In genomic region chr12:53999596-54000104, GRCh38 we compare ENCODE assay signal across 9 cellular contexts. TPM values are rescaled to one million over a fixed set of nuclear protein-coding genes. Genes with fewer than 3 reads are reported as not detected.
DNase-seq lines count a peak whose midpoint lies in the region; ATAC-seq, FAIRE-seq and TF ChIP-seq lines count a peak whose summit lies in the region.
"Had no signal": no experiment of that assay in that cellular context is flagged by ENCODE, and none has a peak within 500 bp of the region (broad histone marks: within the 10 kb centered on the region; RNA-seq: fewer than 3 reads in every experiment).

No MANE protein-coding gene starts in this region.

- H3K27me3 Mint-ChIP-seq in stimulated activated naive CD8-positive, alpha-beta T cell treated with anti-CD3 and anti-CD28 coated beads, Interleukin-15, Interleukin-2, amounts not matched to agents 100 ng/mL and 50 ng/mL, for 24 hours, result peaks cover 90% of the 10 kb centered on the region
- peaks cover 59% of the 10 kb centered on the region for H3K27me3 Mint-ChIP-seq in glutamatergic neuron (ENCODE audit: unreplicated experiment)

- CTCF ChIA-PET in RWPE1 (lab: Yijun Ruan, JAX), result interaction anchor here (0.8 to 4.3 kb wide), 7 partner anchors 11 to 208 kb away, joined by 3 to 15 read pairs (median 6); partner anchors contain the start of gene HOXC10

- no peaks in the 10 kb centered on the region for H3K9me3 Mint-ChIP-seq in stimulated activated naive CD8-positive, alpha-beta T cell treated with anti-CD3 and anti-CD28 coated beads, Interleukin-15, Interleukin-2, amounts not matched to agents 100 ng/mL and 50 ng/mL, for 24 hours
- H3K9me3 Mint-ChIP-seq in glutamatergic neuron (ENCODE audit: unreplicated experiment), result peaks cover 10% of the 10 kb centered on the region

- TF ChIP-seq CTCF in RWPE1 (conservative IDR thresholded peaks at IDR 0.05; ENCODE audit: low read depth) (no peak), glutamatergic neuron (IDR thresholded peaks at IDR 0.05; ENCODE audit: partially characterized antibody, unreplicated experiment) (no peak)

- no peaks in the 10 kb centered on the region for H3K36me3 Mint-ChIP-seq in stimulated activated naive CD8-positive, alpha-beta T cell treated with anti-CD3 and anti-CD28 coated beads, Interleukin-15, Interleukin-2, amounts not matched to agents 100 ng/mL and 50 ng/mL, for 24 hours (ENCODE audit: low read depth)
- no peaks in the 10 kb centered on the region for H3K36me3 Mint-ChIP-seq in glutamatergic neuron (ENCODE audit: unreplicated experiment)

- DNase-seq in stimulated activated naive CD8-positive, alpha-beta T cell treated with anti-CD3 and anti-CD28 coated beads, Interleukin-15, Interleukin-2, amounts not matched to agents 100 U/mL and 50 U/mL, for 24 hours, result no peak
- DNase-seq in RWPE1 (ENCODE audit: low spot score), result peak; percentile 77
- DNase-seq in glutamatergic neuron, result peak; percentile 42
- peak; percentile 72 for DNase-seq in urothelium cell line (ENCODE audit: low spot score)
- DNase-seq in central memory CD4-positive, alpha-beta T cell, result no peak
- no peak for DNase-seq in NCI-H2196 (lab: John Stamatoyannopoulos, UW; ENCODE audit: unreplicated experiment)
- DNase-seq in activated naive CD4-positive, alpha-beta T cell treated with anti-CD3 and anti-CD28 coated beads, Interleukin-2, amount 50 U/mL, for 16 hours, result no peak

- POLR2A ChIA-PET in RWPE1 (lab: Yijun Ruan, JAX; ENCODE audit: low non-redundant PET), result no interaction called here

- no peak overlapping the region for H3K27ac Mint-ChIP-seq in stimulated activated naive CD8-positive, alpha-beta T cell treated with anti-CD3 and anti-CD28 coated beads, Interleukin-15, Interleukin-2, amounts not matched to agents 100 ng/mL and 50 ng/mL, for 24 hours
- H3K27ac Mint-ChIP-seq in glutamatergic neuron (ENCODE audit: unreplicated experiment), result no peak overlapping the region

- peak overlapping the region; percentile 51 for H3K4me3 Mint-ChIP-seq in stimulated activated naive CD8-positive, alpha-beta T cell treated with anti-CD3 and anti-CD28 coated beads, Interleukin-15, Interleukin-2, amounts not matched to agents 100 ng/mL and 50 ng/mL, for 24 hours
- H3K4me3 Mint-ChIP-seq in glutamatergic neuron (ENCODE audit: unreplicated experiment), result peak overlapping the region; percentile 75

- peak overlapping the region; percentile 45 for H3K27ac ChIP-seq in RWPE1
- H3K27ac ChIP-seq: upper lobe of left lung had no signal

- no peak for ATAC-seq in stimulated activated naive CD8-positive, alpha-beta T cell treated with anti-CD3 and anti-CD28 coated beads, Interleukin-15, Interleukin-2, amounts not matched to agents 100 U/mL and 50 U/mL, for 24 hours

- no peak for FAIRE-seq in urothelium cell line (lab: Jason Lieb, UNC)

- peaks cover 32% of the 10 kb centered on the region for H3K4me1 Mint-ChIP-seq in stimulated activated naive CD8-positive, alpha-beta T cell treated with anti-CD3 and anti-CD28 coated beads, Interleukin-15, Interleukin-2, amounts not matched to agents 100 ng/mL and 50 ng/mL, for 24 hours (ENCODE audit: low read depth)
- H3K4me1 Mint-ChIP-seq in glutamatergic neuron (ENCODE audit: low read depth, unreplicated experiment), result no peaks in the 10 kb centered on the region

RNA-seq across cellular contexts. Expression of gene HOXC9, which starts 0.3 kb away (rescaled TPM):
- not detected for total RNA-seq in glutamatergic neuron (ENCODE audit: unreplicated experiment)

RNA-seq across cellular contexts. Expression of gene HOXC8, which starts 9.1 kb away (rescaled TPM):
- total RNA-seq in glutamatergic neuron (ENCODE audit: unreplicated experiment), result not detected
- total RNA-seq: upper lobe of left lung had no signal

RNA-seq across cellular contexts. Expression of gene HOXC10, which starts 14.7 kb away (rescaled TPM):
- not detected for total RNA-seq in glutamatergic neuron (ENCODE audit: unreplicated experiment)
- total RNA-seq: upper lobe of left lung had no signal

RNA-seq across cellular contexts. Expression of gene HOTAIR, which starts 24.9 kb away (rescaled TPM):
- not detected for total RNA-seq in glutamatergic neuron (ENCODE audit: unreplicated experiment)
- total RNA-seq: upper lobe of left lung had no signal

RNA-seq across cellular contexts. Expression of gene HOXC11, which starts 26.7 kb away (rescaled TPM):
- not detected for total RNA-seq in glutamatergic neuron (ENCODE audit: unreplicated experiment)
- total RNA-seq: upper lobe of left lung had no signal

Comparison
In these comparisons a context has a peak if more than half of its experiments do, and no peak if none do; other contexts are left out.
1. DNase-seq: peak in RWPE1 (single experiment), glutamatergic neuron (single experiment) and urothelium cell line (single experiment); none in stimulated activated naive CD8-positive, alpha-beta T cell treated with anti-CD3 and anti-CD28 coated beads, Interleukin-15, Interleukin-2, amounts not matched to agents 100 U/mL and 50 U/mL, for 24 hours (single experiment), central memory CD4-positive, alpha-beta T cell (single experiment), NCI-H2196 (single experiment) and activated naive CD4-positive, alpha-beta T cell treated with anti-CD3 and anti-CD28 coated beads, Interleukin-2, amount 50 U/mL, for 16 hours (single experiment).